Comparison of ENCODE assay signal across 29 cellular contexts in the genomic region with DNA sequence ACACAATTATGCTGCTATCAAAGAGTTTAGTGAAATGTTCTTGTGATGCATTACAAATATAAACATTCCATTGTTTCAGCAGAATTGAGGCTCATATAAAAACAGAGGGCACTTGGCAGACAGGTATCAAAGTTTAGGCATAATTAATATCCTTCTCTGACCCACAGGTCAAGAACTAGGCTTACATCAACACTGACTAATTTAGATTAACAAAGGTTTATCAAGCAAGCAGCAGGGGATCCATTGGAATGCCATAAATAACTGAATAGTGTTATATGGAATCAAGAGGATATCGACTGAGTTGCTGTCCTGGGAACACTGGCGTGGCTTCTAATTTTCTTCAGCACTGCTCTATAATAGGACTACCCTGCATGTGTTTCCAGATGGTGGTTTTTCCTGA.
"Had no signal": no experiment of that assay in that cellular context is flagged by ENCODE, and none has a peak within 500 bp of the region (broad histone marks: within the 10 kb centered on the region; RNA-seq: fewer than 3 reads in every experiment).

No MANE protein-coding gene starts in this region.

- H3K4me3 Mint-ChIP-seq: activated B cell treated with CpG ODN at 0.5 μM for 24 hours; activated CD4-positive, alpha-beta T cell treated with anti-CD3 and anti-CD28 coated beads, Interleukin-2, amount 10 ng/mL, durations not matched to agents 24 days and 14 days; activated CD8-positive, alpha-beta memory T cell treated with anti-CD3 and anti-CD28 coated beads, Interleukin-2, amount 10 ng/mL, durations not matched to agents 7 days and 5 days; activated naive CD8-positive, alpha-beta T cell treated with anti-CD3 and anti-CD28 coated beads, Interleukin-2, amount 50 U/mL, for 24 hours; activated T-cell treated with anti-CD3 and anti-CD28 coated beads, Interleukin-2, amount 50 U/mL, for 24 hours; activated T-helper 1 cell treated with anti-CD3 and anti-CD28 coated beads, Interleukin-12 subunit alpha, Interleukin-12 subunit beta, Interleukin-2, Interleukin-4 antibody, amounts not matched to agents 30 ng/mL and 10 ng/mL and 1 ng/mL, durations not matched to agents 14 hours and 24 hours and 36 hours; T-helper 17 cell had no signal

- H3K36me3 ChIP-seq: ascending aorta, brain microvascular endothelial cell, cardiac muscle cell, SJSA1 had no signal

- H3K4me3 ChIP-seq: ascending aorta, cardiac muscle cell, SJSA1 had no signal

- ATAC-seq: activated CD8-positive, alpha-beta memory T cell treated with anti-CD3 and anti-CD28 coated beads, Interleukin-2, amount 10 ng/mL, durations not matched to agents 7 days and 5 days; activated naive CD4-positive, alpha-beta T cell treated with anti-CD3 and anti-CD28 coated beads, Interleukin-2, amount 50 U/mL, for 72 hours; activated naive CD8-positive, alpha-beta T cell treated with anti-CD3 and anti-CD28 coated beads, Interleukin-2, amount 50 U/mL, for 24 hours; T-helper 17 cell had no signal

- FAIRE-seq: RCC 7860 had no signal

- H3K4me1 ChIP-seq: ascending aorta, SJSA1 had no signal

- H3K27me3 ChIP-seq: ascending aorta, brain microvascular endothelial cell, cardiac muscle cell, SJSA1 had no signal

- H3K36me3 Mint-ChIP-seq: activated CD8-positive, alpha-beta memory T cell treated with anti-CD3 and anti-CD28 coated beads, Interleukin-2, amount 10 ng/mL, durations not matched to agents 7 days and 5 days; activated naive CD4-positive, alpha-beta T cell treated with anti-CD3 and anti-CD28 coated beads, Interleukin-2, amount 50 U/mL, for 72 hours had no signal

- H3K4me1 Mint-ChIP-seq: activated B cell treated with CpG ODN at 0.5 μM for 24 hours; activated CD4-positive, alpha-beta T cell treated with anti-CD3 and anti-CD28 coated beads, Interleukin-2, amount 10 ng/mL, durations not matched to agents 24 days and 14 days; activated CD8-positive, alpha-beta memory T cell treated with anti-CD3 and anti-CD28 coated beads, Interleukin-2, amount 10 ng/mL, durations not matched to agents 7 days and 5 days; activated naive CD8-positive, alpha-beta T cell treated with anti-CD3 and anti-CD28 coated beads, Interleukin-2, amount 50 U/mL, for 24 hours; T-helper 17 cell had no signal

- H3K27ac Mint-ChIP-seq: activated B cell treated with CpG ODN at 0.5 μM for 24 hours; activated CD4-positive, alpha-beta T cell treated with anti-CD3 and anti-CD28 coated beads, Interleukin-2, amount 10 ng/mL, durations not matched to agents 24 days and 14 days; activated CD8-positive, alpha-beta memory T cell treated with anti-CD3 and anti-CD28 coated beads, Interleukin-2, amount 10 ng/mL, durations not matched to agents 7 days and 5 days; activated naive CD4-positive, alpha-beta T cell treated with anti-CD3 and anti-CD28 coated beads, Interleukin-2, amount 50 U/mL, for 72 hours; activated naive CD8-positive, alpha-beta T cell treated with anti-CD3 and anti-CD28 coated beads, Interleukin-2, amount 50 U/mL, for 24 hours; activated T-cell treated with anti-CD3 and anti-CD28 coated beads, Interleukin-2, amount 50 U/mL, for 24 hours; activated T-helper 1 cell treated with anti-CD3 and anti-CD28 coated beads, Interleukin-12 subunit alpha, Interleukin-12 subunit beta, Interleukin-2, Interleukin-4 antibody, amounts not matched to agents 30 ng/mL and 10 ng/mL and 1 ng/mL, durations not matched to agents 14 hours and 24 hours and 36 hours; T-helper 17 cell had no signal

- DNase-seq: activated B cell treated with CpG ODN at 0.5 μM for 24 hours; activated CD4-positive, alpha-beta T cell treated with anti-CD3 and anti-CD28 coated beads for 1 hour; activated CD4-positive, alpha-beta T cell treated with anti-CD3 and anti-CD28 coated beads, Interleukin-2, amount 10 ng/mL, durations not matched to agents 24 days and 14 days; activated CD4-positive, alpha-beta T cell treated with anti-CD3 and anti-CD28 coated beads, Interleukin-2, amount 50 U/mL, for 48 hours; activated CD8-positive, alpha-beta memory T cell treated with anti-CD3 and anti-CD28 coated beads, Interleukin-2, amount 10 ng/mL, durations not matched to agents 7 days and 5 days; activated effector memory CD4-positive, alpha-beta T cell treated with Interleukin-2 at 50 U/mL for 16 hours; activated naive CD4-positive, alpha-beta T cell; activated naive CD8-positive, alpha-beta T cell treated with anti-CD3 and anti-CD28 coated beads, Interleukin-2, amount 50 U/mL, for 24 hours; activated T-cell treated with anti-CD3 and anti-CD28 coated beads, Interleukin-2, amount 50 U/mL, for 24 hours; amniotic stem cell; brain microvascular endothelial cell; MV-4-11; NCI-H1092 treated with DMSO at 0.1 percent for 48 hours; NCI-H1417 treated with DMSO at 0.1 percent for 48 hours; NCI-H1694; NCI-H2029; NCI-H2107; NCI-H2171 treated with DMSO at 0.1 percent for 48 hours; NCI-H345; NCI-H510A; SHP77; T-helper 17 cell; T-helper 9 cell had no signal

- H3K27me3 Mint-ChIP-seq: activated B cell treated with CpG ODN at 0.5 μM for 24 hours; activated CD4-positive, alpha-beta T cell treated with anti-CD3 and anti-CD28 coated beads, Interleukin-2, amount 10 ng/mL, durations not matched to agents 24 days and 14 days; activated CD8-positive, alpha-beta memory T cell treated with anti-CD3 and anti-CD28 coated beads, Interleukin-2, amount 10 ng/mL, durations not matched to agents 7 days and 5 days; activated naive CD8-positive, alpha-beta T cell treated with anti-CD3 and anti-CD28 coated beads, Interleukin-2, amount 50 U/mL, for 24 hours; activated T-cell treated with anti-CD3 and anti-CD28 coated beads, Interleukin-2, amount 50 U/mL, for 24 hours; T-helper 17 cell had no signal

- H3K27ac ChIP-seq: ascending aorta, brain microvascular endothelial cell, cardiac muscle cell, SJSA1 had no signal
